In genomic region chr9:121325387-121325786, GRCh38 we compare ENCODE assay signal across 1 cellular context.
TF ChIP-seq lines count a peak whose summit lies in the region.

No MANE protein-coding gene starts in this region.

TF ChIP-seq in SK-N-SH, 30 proteins besides CTCF, POLR2A, EP300 and RAD21:
- TF ChIP-seq ELF1 (IDR thresholded peaks at IDR 0.05) (no peak), FOSL2 (IDR thresholded peaks at IDR 0.05; ENCODE audit: borderline replicate concordance, low read depth) (no peak), FOXJ3 (CRISPR knock-in tag; IDR thresholded peaks at IDR 0.05) (no peak), TEAD4 (IDR thresholded peaks at IDR 0.05; ENCODE audit: borderline replicate concordance, insufficient read depth) (no peak), USF2 (IDR thresholded peaks at IDR 0.05; ENCODE audit: borderline replicate concordance, low read depth, low read length) (no peak), MEF2A (IDR thresholded peaks at IDR 0.05; ENCODE audit: borderline replicate concordance, low read depth) (no peak), SMC3 (IDR thresholded peaks at IDR 0.05; ENCODE audit: low read depth, low read length) (no peak), USF1 (IDR thresholded peaks at IDR 0.05; ENCODE audit: borderline replicate concordance, low read depth) (no peak), GABPA (IDR thresholded peaks at IDR 0.05; ENCODE audit: low read depth) (no peak), TCF12 (IDR thresholded peaks at IDR 0.05) (no peak), TAF1 (IDR thresholded peaks at IDR 0.05; ENCODE audit: borderline replicate concordance, low read depth, low read length) (no peak), NRF1 (IDR thresholded peaks at IDR 0.05; ENCODE audit: low read depth, low read length) (no peak), NFIC (IDR thresholded peaks at IDR 0.05; ENCODE audit: borderline replicate concordance) (no peak), CHD2 (IDR thresholded peaks at IDR 0.05; ENCODE audit: low read length, partially characterized antibody) (no peak), PBX3 (IDR thresholded peaks at IDR 0.05) (no peak), RFX5 (IDR thresholded peaks at IDR 0.05; ENCODE audit: low read length) (no peak), MAX (IDR thresholded peaks at IDR 0.05; ENCODE audit: low read depth) (no peak), SIN3A (IDR thresholded peaks at IDR 0.05; ENCODE audit: borderline replicate concordance, low read depth, low read length) (no peak)
